In the genomic region with DNA sequence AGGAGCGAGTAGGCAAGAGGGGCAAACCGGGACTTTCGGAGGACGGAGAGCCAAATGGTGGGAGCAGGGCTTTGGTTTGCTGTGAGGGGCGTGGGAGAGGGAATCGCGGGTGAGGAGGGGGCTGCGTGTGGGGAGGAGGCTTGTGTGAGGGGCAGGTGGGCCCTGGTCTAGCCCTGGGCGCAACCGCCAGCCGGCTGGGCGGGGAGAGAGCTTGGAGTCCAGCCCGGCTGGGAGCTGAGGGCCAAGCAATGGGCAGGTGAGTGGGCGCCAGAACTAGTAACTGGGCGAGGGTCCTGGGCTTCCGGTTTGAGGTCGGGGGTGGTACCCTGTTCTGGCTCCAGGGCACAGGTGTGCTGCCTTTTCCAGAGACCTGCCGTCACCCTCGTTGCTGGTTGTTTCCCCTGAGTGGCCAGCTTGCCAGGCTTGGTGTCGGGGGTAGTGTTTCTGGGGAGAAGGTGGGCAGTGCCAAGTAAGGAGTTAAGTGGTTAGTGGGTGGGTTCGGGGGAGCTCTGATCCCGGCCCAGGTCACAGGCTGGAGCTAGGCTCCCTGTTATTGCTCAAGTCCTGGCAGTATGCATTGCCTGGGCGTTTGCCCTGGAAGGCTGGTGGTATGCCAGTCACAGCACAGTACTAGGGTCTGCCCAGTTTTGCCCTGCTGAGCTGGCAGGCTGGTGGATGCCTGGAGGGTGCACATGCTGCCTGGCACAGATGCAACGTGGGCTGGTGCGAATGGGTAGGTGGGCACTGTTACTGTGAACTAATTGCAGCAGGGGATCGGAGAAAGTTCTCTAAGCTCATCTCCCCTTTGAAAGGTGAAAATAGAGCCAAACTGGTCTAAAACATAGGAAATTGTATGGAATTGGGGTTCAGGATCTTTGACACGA, we compare ENCODE assay signal across 1 cellular context.
TF ChIP-seq lines count a peak whose summit lies in the region.

No MANE protein-coding gene starts in this region.

TF ChIP-seq in K562, 482 proteins besides CTCF, POLR2A, EP300 and RAD21 (continued from another document):
- TF ChIP-seq, protein P1, sequence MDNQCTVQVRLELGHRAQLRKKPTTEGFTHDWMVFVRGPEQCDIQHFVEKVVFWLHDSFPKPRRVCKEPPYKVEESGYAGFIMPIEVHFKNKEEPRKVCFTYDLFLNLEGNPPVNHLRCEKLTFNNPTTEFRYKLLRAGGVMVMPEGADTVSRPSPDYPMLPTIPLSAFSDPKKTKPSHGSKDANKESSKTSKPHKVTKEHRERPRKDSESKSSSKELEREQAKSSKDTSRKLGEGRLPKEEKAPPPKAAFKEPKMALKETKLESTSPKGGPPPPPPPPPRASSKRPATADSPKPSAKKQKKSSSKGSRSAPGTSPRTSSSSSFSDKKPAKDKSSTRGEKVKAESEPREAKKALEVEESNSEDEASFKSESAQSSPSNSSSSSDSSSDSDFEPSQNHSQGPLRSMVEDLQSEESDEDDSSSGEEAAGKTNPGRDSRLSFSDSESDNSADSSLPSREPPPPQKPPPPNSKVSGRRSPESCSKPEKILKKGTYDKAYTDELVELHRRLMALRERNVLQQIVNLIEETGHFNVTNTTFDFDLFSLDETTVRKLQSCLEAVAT (IDR thresholded peaks at IDR 0.05), result peak in 1 of 2 experiments; percentile 27; a peak in 1 of 4 replicates
